6 cellular contexts compared by ENCODE assay signal in the genomic region with DNA sequence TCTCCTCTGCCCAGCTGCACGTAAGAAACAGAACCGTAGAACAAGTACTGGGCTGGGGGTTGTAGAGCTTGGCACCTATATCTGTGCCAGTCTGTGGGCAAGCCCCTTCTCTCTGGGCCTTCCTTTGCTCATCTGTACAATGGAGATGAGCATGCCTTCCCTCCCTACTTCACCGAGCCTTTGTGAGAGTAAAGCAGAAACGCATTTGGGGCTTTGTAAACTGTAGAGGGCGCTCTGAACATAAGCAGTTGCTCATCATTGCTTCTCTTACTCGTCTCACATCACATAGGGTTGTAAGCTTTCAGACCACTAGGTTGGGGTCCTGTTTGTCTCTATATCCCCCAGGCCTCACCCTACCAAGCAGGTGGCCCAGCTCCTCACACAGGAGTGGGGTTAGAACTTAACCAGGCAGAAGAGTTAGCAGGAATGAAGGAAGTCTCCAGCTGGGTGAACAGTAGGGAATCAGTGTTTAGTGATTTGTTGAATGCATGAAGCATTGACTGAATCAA. TPM values are rescaled to one million over a fixed set of nuclear protein-coding genes. Genes with fewer than 3 reads are reported as not detected.
DNase-seq lines count a peak whose midpoint lies in the region; ATAC-seq, FAIRE-seq and TF ChIP-seq lines count a peak whose summit lies in the region.

No MANE protein-coding gene starts in this region.

- H3K79me2 ChIP-seq in Karpas-422 (ENCODE audit: low read length) = no peaks in the 10 kb centered on the region

- TF ChIP-seq CTCF in D721Med (IDR thresholded peaks at IDR 0.05; ENCODE audit: insufficient read depth, missing control alignments) (peak; percentile 93), WERI-Rb-1 (IDR thresholded peaks at IDR 0.05; ENCODE audit: low read depth, low read length) (peak; percentile 99)

- no peak overlapping the region for H3K9ac ChIP-seq in Karpas-422 (ENCODE audit: low read length)

- H3K4me3 ChIP-seq in Karpas-422 (ENCODE audit: low read length) (no peak overlapping the region), WERI-Rb-1 (ENCODE audit: low read depth, low read length) (no peak overlapping the region)

- DNase-seq in D721Med (ENCODE audit: insufficient read length, low spot score) = peak; percentile 69
- peak; percentile 93 for DNase-seq in Karpas-422
- peak; percentile 79 for DNase-seq in WERI-Rb-1
- peak; percentile 52 for DNase-seq in kidney glomerular epithelial cell (lab: John Stamatoyannopoulos, UW)
- no peak for DNase-seq in cortex of kidney (lab: John Stamatoyannopoulos, UW)

- no peaks in the 10 kb centered on the region for H4K20me1 ChIP-seq in Karpas-422 (ENCODE audit: insufficient read depth, low read depth, low read length)

- no peak for ATAC-seq in HG03439 (IDR thresholded peaks at IDR 0.05; ENCODE audit: unreplicated experiment)

- no peak for FAIRE-seq in D721Med (lab: Jason Lieb, UNC)

- H3K4me1 ChIP-seq in Karpas-422 (ENCODE audit: low read length) = no peaks in the 10 kb centered on the region

- H3K27me3 ChIP-seq in Karpas-422 (ENCODE audit: low read length) (no peaks in the 10 kb centered on the region), WERI-Rb-1 (ENCODE audit: insufficient read depth, low read depth, severe bottlenecking) (no peaks in the 10 kb centered on the region)

- H3K9me2 ChIP-seq in Karpas-422 (replicated peaks; ENCODE audit: insufficient read depth, low read length) = no peaks in the 10 kb centered on the region

- no peak overlapping the region for H3K27ac ChIP-seq in Karpas-422 (ENCODE audit: low read length)
- H3K27ac ChIP-seq in WERI-Rb-1 = no peak overlapping the region

- no peak overlapping the region for H2AFZ ChIP-seq in Karpas-422 (ENCODE audit: low read length)

- H3K9me3 ChIP-seq in Karpas-422 (ENCODE audit: low read length) (no peaks in the 10 kb centered on the region), WERI-Rb-1 (ENCODE audit: severe bottlenecking) (no peaks in the 10 kb centered on the region)

- H3K36me3 ChIP-seq in Karpas-422 (ENCODE audit: insufficient read depth, low read length) (no peaks in the 10 kb centered on the region), WERI-Rb-1 (peaks cover 38% of the 10 kb centered on the region)

- H3K4me2 ChIP-seq in Karpas-422 (ENCODE audit: low read depth, low read length, poor library complexity, severe bottlenecking) = no peak overlapping the region

RNA-seq across cellular contexts. Expression of gene SAMD14, which starts 15.1 kb away (rescaled TPM):
- total RNA-seq in Karpas-422 (2014; rRNA removed; shearing (Covaris generic); ENCODE audit: low replicate concordance) = not detected in 2 replicates

RNA-seq across cellular contexts. Expression of gene PDK2, which starts 19.8 kb away (rescaled TPM):
- total RNA-seq in Karpas-422 (2014; rRNA removed; shearing (Covaris generic); ENCODE audit: low replicate concordance) = not detected in 2 replicates

RNA-seq across cellular contexts. Expression of gene PPP1R9B, which starts 35.6 kb away (rescaled TPM):
- total RNA-seq in Karpas-422 (2014; rRNA removed; shearing (Covaris generic); ENCODE audit: low replicate concordance) = 41.0 and 106 TPM in 2 replicates

RNA-seq across cellular contexts. Expression of gene SGCA, which starts 50.9 kb away (rescaled TPM):
- not detected in 2 replicates for total RNA-seq in Karpas-422 (2014; rRNA removed; shearing (Covaris generic); ENCODE audit: low replicate concordance)

RNA-seq across cellular contexts. Expression of gene ITGA3, which starts 59.0 kb away (rescaled TPM):
- total RNA-seq in Karpas-422 (2014; rRNA removed; shearing (Covaris generic); ENCODE audit: low replicate concordance) = 1.0 and 1.6 TPM in 2 replicates
